In the genomic region with DNA sequence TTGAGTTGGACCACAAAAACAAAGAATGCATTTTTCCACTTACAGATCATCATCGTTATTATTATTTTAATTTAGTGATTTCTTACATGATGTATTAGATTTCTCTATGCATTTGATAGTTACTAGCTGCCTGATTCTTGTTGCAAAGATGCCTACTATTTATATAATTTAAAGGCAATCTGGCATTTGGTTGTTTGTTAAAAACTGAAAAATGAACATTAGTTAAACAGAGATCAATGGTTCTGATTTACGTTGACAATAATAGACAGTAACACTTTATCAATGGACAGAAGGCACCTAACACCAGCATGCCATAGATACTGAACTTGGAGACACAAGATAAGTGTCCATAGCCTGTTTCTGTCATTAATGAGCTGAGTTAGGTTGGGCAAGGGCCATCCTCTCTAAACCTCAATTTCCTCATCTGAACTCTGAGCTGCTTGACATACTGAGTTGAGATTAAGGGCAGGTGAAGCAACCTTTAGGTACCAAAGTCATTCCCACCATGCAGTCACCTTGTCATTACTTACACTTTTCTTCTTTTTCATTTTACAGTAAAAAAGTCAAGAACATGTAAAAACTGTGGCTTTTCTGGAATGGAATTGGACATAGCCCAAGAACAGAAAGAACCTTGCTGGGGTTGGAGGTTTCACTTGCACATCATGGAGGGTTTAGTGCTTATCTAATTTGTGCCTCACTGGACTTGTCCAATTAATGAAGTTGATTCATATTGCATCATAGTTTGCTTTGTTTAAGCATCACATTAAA, we compare ENCODE assay signal across 17 cellular contexts. TPM values are rescaled to one million over a fixed set of nuclear protein-coding genes. Genes with fewer than 3 reads are reported as not detected.
DNase-seq lines count a peak whose midpoint lies in the region; ATAC-seq and TF ChIP-seq lines count a peak whose summit lies in the region.
"Had no signal": no experiment of that assay in that cellular context is flagged by ENCODE, and none has a peak within 500 bp of the region (broad histone marks: within the 10 kb centered on the region; RNA-seq: fewer than 3 reads in every experiment).

No MANE protein-coding gene starts in this region.

- H3K4me1 Mint-ChIP-seq in type B pancreatic cell (ENCODE audit: unreplicated experiment), result no peaks in the 10 kb centered on the region
- H3K4me1 Mint-ChIP-seq: brain had no signal

- H3K36me3 Mint-ChIP-seq in type B pancreatic cell, result no peaks in the 10 kb centered on the region
- H3K36me3 Mint-ChIP-seq: brain had no signal

- H3K9me3 Mint-ChIP-seq in type B pancreatic cell, result peaks cover 6% of the 10 kb centered on the region
- H3K9me3 Mint-ChIP-seq: activated T-helper 1 cell treated with anti-CD3 and anti-CD28 coated beads, Interleukin-12 subunit alpha, Interleukin-12 subunit beta, Interleukin-2, Interleukin-4 antibody, amounts not matched to agents 30 ng/mL and 10 ng/mL and 1 ng/mL, durations not matched to agents 14 hours and 24 hours and 36 hours; brain had no signal

- no peak overlapping the region for H3K27ac Mint-ChIP-seq in type B pancreatic cell
- H3K27ac Mint-ChIP-seq: brain had no signal

- H3K4me3 ChIP-seq in astrocyte of the cerebellum (ENCODE audit: low read depth, low read length), result no peak overlapping the region

- ATAC-seq in GM19328 (IDR thresholded peaks at IDR 0.05; ENCODE audit: unreplicated experiment), result no peak
- ATAC-seq in GM21529 (IDR thresholded peaks at IDR 0.05; ENCODE audit: unreplicated experiment), result no peak
- ATAC-seq: activated CD4-positive, CD25-positive, alpha-beta regulatory T cell treated with anti-CD3 and anti-CD28 coated beads, Interleukin-2, amount 50 U/mL, for 24 hours; effector memory CD8-positive, alpha-beta T cell; left colon had no signal

- in situ Hi-C loops in astrocyte of the cerebellum (cut with HindIII; ENCODE audit: low sequenced_read_pairs), result no loop called here

- no peak overlapping the region for H3K4me3 Mint-ChIP-seq in type B pancreatic cell
- H3K4me3 Mint-ChIP-seq: activated T-helper 1 cell treated with anti-CD3 and anti-CD28 coated beads, Interleukin-12 subunit alpha, Interleukin-12 subunit beta, Interleukin-2, Interleukin-4 antibody, amounts not matched to agents 30 ng/mL and 10 ng/mL and 1 ng/mL, durations not matched to agents 14 hours and 24 hours and 36 hours; brain had no signal

- DNase-seq in GF-D8 (lab: John Stamatoyannopoulos, UW) (peak; percentile 24), NCI-H460 (ENCODE audit: extremely low read depth, low read depth) (peak; percentile 61), astrocyte of the cerebellum (ENCODE audit: low read depth) (peak; percentile 15), kidney tubule cell (ENCODE audit: low spot score) (peak; percentile 22), HCEC 1CT (no peak), type B pancreatic cell (ENCODE audit: extremely low spot score, unreplicated experiment) (no peak)
- DNase-seq: C1 segment of cervical spinal cord; effector memory CD8-positive, alpha-beta T cell; head of caudate nucleus; KG1; left colon; NCI-H2081 had no signal

- TF ChIP-seq CTCF in astrocyte of the cerebellum (IDR thresholded peaks at IDR 0.05; ENCODE audit: low read depth, low read length, missing control alignments) (no peak), type B pancreatic cell (conservative IDR thresholded peaks at IDR 0.05) (no peak)

- H3K27me3 Mint-ChIP-seq in type B pancreatic cell, result peaks cover 4% of the 10 kb centered on the region

RNA-seq across cellular contexts. Expression of gene CCL20, which starts 3.0 kb away (rescaled TPM):
- 7.1 and 10.8 TPM in 2 replicates for total RNA-seq in NCI-H460 (2014; rRNA removed; shearing (Covaris generic))
- 11.8 and 17.3 TPM in 2 replicates for polyA plus RNA-seq in NCI-H460 (2014; cell fraction: nucleus; rRNA removed)
- 1.7 and 3.2 TPM in 2 replicates for total RNA-seq in type B pancreatic cell (ENCODE audit: low replicate concordance)

RNA-seq across cellular contexts. Expression of gene DAW1, which starts 54.7 kb away (rescaled TPM):
- total RNA-seq in NCI-H460 (2014; rRNA removed; shearing (Covaris generic)), result 99.2 and 104 TPM in 2 replicates
- polyA plus RNA-seq in NCI-H460 (2014; cell fraction: nucleus; rRNA removed), result 17.0 and 19.2 TPM in 2 replicates
- total RNA-seq in type B pancreatic cell (ENCODE audit: low replicate concordance), result 0.80 TPM in 1 of 2 replicates, not detected in the other
- total RNA-seq: activated T-helper 1 cell treated with anti-CD3 and anti-CD28 coated beads, Interleukin-12 subunit alpha, Interleukin-12 subunit beta, Interleukin-2, Interleukin-4 antibody, amounts not matched to agents 30 ng/mL and 10 ng/mL and 1 ng/mL, durations not matched to agents 14 hours and 24 hours and 36 hours; left colon had no signal

Comparison
In these comparisons a context has a peak if more than half of its experiments do, and no peak if none do; other contexts are left out.
1. DNase-seq: peak in GF-D8 (single experiment), NCI-H460 (single experiment), astrocyte of the cerebellum (single experiment) and kidney tubule cell (single experiment); none in HCEC 1CT (single experiment) and type B pancreatic cell (single experiment).
2. RNA of gene DAW1, which starts 54.7 kb away (total RNA-seq): 99.2 to 104 TPM in NCI-H460; 0.80 TPM in type B pancreatic cell; every median in the first group is over 10 times any median in the second.